20 cellular contexts compared by ENCODE assay signal in the genomic region with DNA sequence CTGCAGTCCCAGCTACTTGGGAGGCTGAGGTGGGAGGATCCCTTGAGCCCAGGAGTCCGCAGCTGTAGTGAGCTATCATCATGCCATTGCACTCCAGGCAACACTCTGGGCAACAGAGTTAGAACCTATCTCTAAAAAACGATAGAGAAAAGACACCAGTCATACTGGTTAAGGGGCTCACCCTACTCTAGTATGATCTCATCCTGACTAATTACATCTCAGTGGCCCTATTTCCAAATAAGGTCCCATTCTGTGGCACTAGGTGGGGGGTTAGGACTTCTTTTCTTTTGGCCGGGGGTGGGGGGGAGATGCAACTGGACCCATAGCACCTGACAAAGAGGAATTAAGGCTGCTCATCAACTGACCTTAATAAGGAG.
"Had no signal": no experiment of that assay in that cellular context is flagged by ENCODE, and none has a peak within 500 bp of the region (broad histone marks: within the 10 kb centered on the region; RNA-seq: fewer than 3 reads in every experiment).

No MANE protein-coding gene starts in this region.

- H3K4me3 Mint-ChIP-seq: activated CD4-positive, alpha-beta T cell treated with anti-CD3 and anti-CD28 coated beads, Interleukin-2, amount 10 ng/mL, durations not matched to agents 24 days and 14 days; memory B cell; naive B cell; neural crest cell; WTC11 had no signal

- ATAC-seq: gastroesophageal sphincter, heart left ventricle, left ventricle myocardium superior, WTC11 had no signal

- H3K4me1 ChIP-seq: prostate gland, upper lobe of left lung had no signal

- H3K36me3 Mint-ChIP-seq: memory B cell, naive B cell had no signal

- H3K4me3 ChIP-seq: gastroesophageal sphincter, heart left ventricle, prostate gland, right atrium auricular region, skin epidermis, stomach, testis, upper lobe of left lung had no signal

- H3K9me3 ChIP-seq: gastroesophageal sphincter, heart left ventricle, prostate gland, right atrium auricular region, stomach, testis, upper lobe of left lung had no signal

- H3K27ac Mint-ChIP-seq: activated CD4-positive, alpha-beta T cell treated with anti-CD3 and anti-CD28 coated beads, Interleukin-2, amount 10 ng/mL, durations not matched to agents 24 days and 14 days; memory B cell; WTC11 had no signal

- DNase-seq: activated CD4-positive, alpha-beta T cell treated with anti-CD3 and anti-CD28 coated beads, Interleukin-2, amount 10 ng/mL, durations not matched to agents 24 days and 14 days; activated CD8-positive, alpha-beta memory T cell treated with anti-CD3 and anti-CD28 coated beads for 24 hours; activated CD8-positive, alpha-beta memory T cell treated with anti-CD3 and anti-CD28 coated beads, Interleukin-2, amount 50 U/mL, for 48 hours; activated naive CD4-positive, alpha-beta T cell; aorta; cerebellar nuclear complex; cortex of kidney; heart left ventricle; left ventricle myocardium superior; naive B cell; stomach; testis; upper lobe of left lung had no signal

- H3K27ac ChIP-seq: gastroesophageal sphincter, heart left ventricle, prostate gland, right atrium auricular region, testis, upper lobe of left lung had no signal

- H3K36me3 ChIP-seq: gastroesophageal sphincter, heart left ventricle, prostate gland, right atrium auricular region, stomach, upper lobe of left lung had no signal

- H3K27me3 ChIP-seq: gastroesophageal sphincter, heart left ventricle, right atrium auricular region, stomach, testis, upper lobe of left lung had no signal

- H3K27me3 Mint-ChIP-seq: activated CD4-positive, alpha-beta T cell treated with anti-CD3 and anti-CD28 coated beads, Interleukin-2, amount 10 ng/mL, durations not matched to agents 24 days and 14 days had no signal

- H3K9me3 Mint-ChIP-seq: activated CD4-positive, alpha-beta T cell treated with anti-CD3 and anti-CD28 coated beads, Interleukin-2, amount 10 ng/mL, durations not matched to agents 24 days and 14 days; memory B cell; neural crest cell had no signal
